21 cellular contexts compared by ENCODE assay signal in genomic region chr17:7347630-7348477, GRCh38. TPM values are rescaled to one million over a fixed set of nuclear protein-coding genes. Genes with fewer than 3 reads are reported as not detected.
A peak's percentile ranks its signal among the peaks of the same experiment; 100 is the strongest.
DNase-seq lines count a peak whose midpoint lies in the region; ATAC-seq and TF ChIP-seq lines count a peak whose summit lies in the region.
"Had no signal": no experiment of that assay in that cellular context is flagged by ENCODE, and none has a peak within 500 bp of the region (broad histone marks: within the 10 kb centered on the region; RNA-seq: fewer than 3 reads in every experiment).

No MANE protein-coding gene starts in this region.

- H3K36me3 ChIP-seq in neuronal stem cell (replicated peaks in 1 of 2; ENCODE audit: control insufficient read depth in 2 of 2, insufficient read depth in 2 of 2, low read length in 2 of 2): no peaks in the 10 kb centered on the region
- H3K36me3 ChIP-seq: BE2C, sigmoid colon had no signal

- H3K14ac ChIP-seq in neuronal stem cell (ENCODE audit: low read length): no peak overlapping the region

- H3K4me3 Mint-ChIP-seq in T-helper 1 cell treated with Interleukin-12 subunit alpha and Interleukin-12 subunit beta and Interleukin-4 antibody, amounts not matched to agents 30 μg/mL and 1 μg/mL, for 36 hours: no peak overlapping the region
- no peak overlapping the region for H3K4me3 Mint-ChIP-seq in central memory CD8-positive, alpha-beta T cell
- no peak overlapping the region for H3K4me3 Mint-ChIP-seq in HFFc6

- no peaks in the 10 kb centered on the region for H3K9me3 Mint-ChIP-seq in T-helper 1 cell treated with Interleukin-12 subunit alpha and Interleukin-12 subunit beta and Interleukin-4 antibody, amounts not matched to agents 30 μg/mL and 1 μg/mL, for 36 hours
- H3K9me3 Mint-ChIP-seq in central memory CD8-positive, alpha-beta T cell: no peaks in the 10 kb centered on the region
- no peaks in the 10 kb centered on the region for H3K9me3 Mint-ChIP-seq in HFFc6

- peak overlapping the region; percentile 60 for H3K18ac ChIP-seq in neuronal stem cell (ENCODE audit: low read length)

- DNase-seq in T-helper 1 cell (no peak), neuronal stem cell (ENCODE audit: low spot score) (no peak), NOMO-1 treated with dmso at 0.1 percent for 144 hours (lab: John Stamatoyannopoulos, UW; ENCODE audit: unreplicated experiment) (no peak), HFFc6 (no peak), DMS53 (lab: John Stamatoyannopoulos, UW) (no peak)
- DNase-seq in central memory CD8-positive, alpha-beta T cell (ENCODE audit: low spot score in 2 of 2): no peak
- DNase-seq: activated CD4-positive, alpha-beta T cell treated with anti-CD3 and anti-CD28 coated beads, Interleukin-2, amount 50 U/mL, for 48 hours; BE2C; effector memory CD4-positive, alpha-beta T cell; NCI-H2107; NCI-H524 treated with DMSO at 0.1 percent for 48 hours; sigmoid colon; SW 1271 had no signal

- H3K27me3 Mint-ChIP-seq in T-helper 1 cell treated with Interleukin-12 subunit alpha and Interleukin-12 subunit beta and Interleukin-4 antibody, amounts not matched to agents 30 μg/mL and 1 μg/mL, for 36 hours (ENCODE audit: low read depth): no peaks in the 10 kb centered on the region
- no peaks in the 10 kb centered on the region for H3K27me3 Mint-ChIP-seq in central memory CD8-positive, alpha-beta T cell
- peaks cover 10% of the 10 kb centered on the region for H3K27me3 Mint-ChIP-seq in HFFc6 (ENCODE audit: insufficient read depth)

- H4K91ac ChIP-seq in neuronal stem cell (ENCODE audit: low read depth, low read length, poor library complexity): no peak overlapping the region

- peak overlapping the region; percentile 31 for H3K27ac Mint-ChIP-seq in T-helper 1 cell treated with Interleukin-12 subunit alpha and Interleukin-12 subunit beta and Interleukin-4 antibody, amounts not matched to agents 30 μg/mL and 1 μg/mL, for 36 hours
- peak overlapping the region; percentile 82 for H3K27ac Mint-ChIP-seq in central memory CD8-positive, alpha-beta T cell (ENCODE audit: low read depth)
- H3K27ac Mint-ChIP-seq in HFFc6: no peak overlapping the region

- peaks cover 0 to 12% (median 0%) of the 10 kb centered on the region in 3 experiments for H3K27me3 ChIP-seq in neuronal stem cell (ENCODE audit: control insufficient read depth in 3 of 3, insufficient read depth in 3 of 3, low read depth in 1 of 3, low read length in 3 of 3)
- H3K27me3 ChIP-seq: BE2C had no signal

- no peak overlapping the region for H3K23ac ChIP-seq in neuronal stem cell (ENCODE audit: low read depth, low read length, poor library complexity)

- no peak overlapping the region for H2AFZ ChIP-seq in neuronal stem cell (ENCODE audit: low read length)

- no peak overlapping the region for H3K4me3 ChIP-seq in neuronal stem cell (ENCODE audit: low read length in 2 of 2)
- H3K4me3 ChIP-seq: left lung, sigmoid colon had no signal

- peaks cover 52% of the 10 kb centered on the region for H3K36me3 Mint-ChIP-seq in T-helper 1 cell treated with Interleukin-12 subunit alpha and Interleukin-12 subunit beta and Interleukin-4 antibody, amounts not matched to agents 30 μg/mL and 1 μg/mL, for 36 hours (ENCODE audit: low read depth)
- H3K36me3 Mint-ChIP-seq in central memory CD8-positive, alpha-beta T cell (ENCODE audit: insufficient read depth): peaks cover 44% of the 10 kb centered on the region
- H3K36me3 Mint-ChIP-seq in HFFc6 (ENCODE audit: low read depth): no peaks in the 10 kb centered on the region

- H3K9ac ChIP-seq in neuronal stem cell (ENCODE audit: low read depth, low read length, poor library complexity): peak overlapping the region; percentile 25

- no peak for TF ChIP-seq CTCF in HFFc6 (IDR thresholded peaks at IDR 0.05)

- no peak overlapping the region for H3K27ac ChIP-seq in neuronal stem cell (replicated peaks; ENCODE audit: low read length)
- H3K27ac ChIP-seq: left lung had no signal

- peaks cover 13 to 20% of the 10 kb centered on the region in 2 donors for H3K4me1 ChIP-seq in neuronal stem cell (ENCODE audit: control insufficient read depth in 2 of 2, insufficient read depth in 1 of 2, low read depth in 1 of 2, low read length in 2 of 2)

- no CpG with 5 or more reads among the region's 19 CpGs for WGBS in neuronal stem cell (ENCODE audit: extremely low coverage in 2 of 2, insufficient read length in 2 of 2, insufficient replicate concordance in 1 of 2), 2 donors

- no peak overlapping the region for H2BK12ac ChIP-seq in neuronal stem cell (ENCODE audit: low read length)

- H2AK5ac ChIP-seq in neuronal stem cell (ENCODE audit: low read depth, low read length): peak overlapping the region; percentile 49

- no peak overlapping the region for H4K8ac ChIP-seq in neuronal stem cell (ENCODE audit: low read depth, low read length)

- H3K4ac ChIP-seq in neuronal stem cell (ENCODE audit: low read length): no peak overlapping the region

- peaks cover 8% of the 10 kb centered on the region for H3K79me1 ChIP-seq in neuronal stem cell (ENCODE audit: low read depth, low read length)

- H2BK5ac ChIP-seq in neuronal stem cell (ENCODE audit: low read length): peak overlapping the region; percentile 88

- peaks cover 31% of the 10 kb centered on the region for H3K4me1 Mint-ChIP-seq in T-helper 1 cell treated with Interleukin-12 subunit alpha and Interleukin-12 subunit beta and Interleukin-4 antibody, amounts not matched to agents 30 μg/mL and 1 μg/mL, for 36 hours (ENCODE audit: low read depth)
- peaks cover 51% of the 10 kb centered on the region for H3K4me1 Mint-ChIP-seq in central memory CD8-positive, alpha-beta T cell
- peaks cover 25% of the 10 kb centered on the region for H3K4me1 Mint-ChIP-seq in HFFc6 (ENCODE audit: low read depth)

- peak; percentile 17 for TF ChIP-seq POLR2A in GM15510 (IDR thresholded peaks at IDR 0.05; ENCODE audit: borderline replicate concordance, extremely low read depth, insufficient read length)

- H2BK15ac ChIP-seq in neuronal stem cell (ENCODE audit: low read length): peak overlapping the region; percentile 30

- no peak overlapping the region for H2BK120ac ChIP-seq in neuronal stem cell (ENCODE audit: low read depth, low read length)

- ATAC-seq in central memory CD8-positive, alpha-beta T cell (replicated peaks; ENCODE audit: extremely low read depth, poor library complexity, severe bottlenecking): no peak
- ATAC-seq: left lung had no signal

- no peaks in the 10 kb centered on the region for H3K9me3 ChIP-seq in neuronal stem cell (replicated peaks in 1 of 2; ENCODE audit: control insufficient read depth in 2 of 2, insufficient read depth in 1 of 2, low read depth in 1 of 2, low read length in 2 of 2)
- H3K9me3 ChIP-seq: BE2C, left lung, sigmoid colon had no signal

- no peak overlapping the region for H3K4me2 ChIP-seq in neuronal stem cell (ENCODE audit: insufficient read depth, low read length, poor library complexity, severe bottlenecking)

RNA-seq across cellular contexts. Expression of gene KCTD11, which starts 4.1 kb away (rescaled TPM):
- 6.9 TPM for polyA plus RNA-seq in neuronal stem cell (2013, experiment 1 of 2)
- polyA plus RNA-seq in neuronal stem cell (2013, experiment 2 of 2): 6.6 TPM
- 10 to 100 TPM; 11.2 to 14.5 (median 12.6) TPM for total RNA-seq in HFFc6 (2021; fragmentation: NEBNext Ultra II Directional; extraction: Animal tissue kit (Norgen Biotek cat#: 25700))

RNA-seq across cellular contexts. Expression of gene TMEM95, which starts 7.1 kb away (rescaled TPM):
- polyA plus RNA-seq in neuronal stem cell (2013, experiment 1 of 2): not detected
- polyA plus RNA-seq in neuronal stem cell (2013, experiment 2 of 2): not detected
- not detected for total RNA-seq in HFFc6 (2021; fragmentation: NEBNext Ultra II Directional; extraction: Animal tissue kit (Norgen Biotek cat#: 25700))
- total RNA-seq: H1, left lung, mononuclear cell, omental fat pad, sigmoid colon, ureter had no signal
- polyA plus RNA-seq: adipose tissue, H1, sigmoid colon had no signal

RNA-seq across cellular contexts. Expression of gene ACAP1, which starts 11.5 kb away (rescaled TPM):
- 6.8 TPM for polyA plus RNA-seq in neuronal stem cell (2013, experiment 1 of 2)
- 5.7 TPM for polyA plus RNA-seq in neuronal stem cell (2013, experiment 2 of 2)
- total RNA-seq in HFFc6 (2021; fragmentation: NEBNext Ultra II Directional; extraction: Animal tissue kit (Norgen Biotek cat#: 25700)): 1 to 10 TPM; 3.2 to 6.4 (median 4.9) TPM

RNA-seq across cellular contexts. Expression of gene NEURL4, which starts 18.7 kb away (rescaled TPM):
- 15.9 TPM for polyA plus RNA-seq in neuronal stem cell (2013, experiment 1 of 2)
- polyA plus RNA-seq in neuronal stem cell (2013, experiment 2 of 2): 15.0 TPM
- 10 to 100 TPM; 18.7 to 24.6 (median 20.4) TPM for total RNA-seq in HFFc6 (2021; fragmentation: NEBNext Ultra II Directional; extraction: Animal tissue kit (Norgen Biotek cat#: 25700))

RNA-seq across cellular contexts. Expression of gene GPS2, which starts 32.7 kb away (rescaled TPM):
- 38.8 TPM for polyA plus RNA-seq in neuronal stem cell (2013, experiment 1 of 2)
- 39.5 TPM for polyA plus RNA-seq in neuronal stem cell (2013, experiment 2 of 2)
- 10 to 100 TPM; 34.7 to 45.2 (median 40.7) TPM for total RNA-seq in HFFc6 (2021; fragmentation: NEBNext Ultra II Directional; extraction: Animal tissue kit (Norgen Biotek cat#: 25700))
